ENCODE assay signal across 19 cellular contexts in the genomic region with DNA sequence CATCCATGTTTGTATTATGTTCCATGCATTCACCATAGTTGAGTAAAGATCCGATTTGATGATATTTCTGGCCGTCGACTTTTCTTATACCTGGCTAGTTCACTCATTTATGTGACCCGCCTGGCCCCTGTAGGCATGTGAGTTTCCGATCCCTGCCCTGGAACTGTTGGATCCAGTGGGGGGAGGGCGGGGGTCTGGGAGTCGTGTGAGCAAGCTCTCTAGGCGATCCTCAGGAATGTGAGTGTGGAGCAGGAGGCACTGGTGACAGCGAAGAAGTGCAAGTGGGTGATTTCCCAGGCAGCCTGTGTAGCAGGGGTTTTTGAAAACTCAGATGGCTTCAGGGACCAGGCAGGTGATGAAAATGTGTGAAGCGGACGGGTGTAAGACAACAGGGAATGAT.
"Had no signal": no experiment of that assay in that cellular context is flagged by ENCODE, and none has a peak within 500 bp of the region (broad histone marks: within the 10 kb centered on the region; RNA-seq: fewer than 3 reads in every experiment).

No MANE protein-coding gene starts in this region.

- H3K9me3 ChIP-seq: esophagus muscularis mucosa, heart right ventricle, left lung, tibial nerve, uterus had no signal

- H3K27me3 ChIP-seq: esophagus muscularis mucosa, heart right ventricle, left lung, tibial nerve, uterus had no signal

- DNase-seq: activated CD4-positive, alpha-beta T cell treated with anti-CD3 and anti-CD28 coated beads for 48 hours; activated CD4-positive, CD25-positive, alpha-beta regulatory T cell; activated CD8-positive, alpha-beta T cell treated with anti-CD3 and anti-CD28 coated beads for 36 hours; activated naive CD4-positive, alpha-beta T cell treated with anti-CD3 and anti-CD28 coated beads for 36 hours; activated T-cell treated with anti-CD3 and anti-CD28 coated beads, Interleukin-2, amount 50 U/mL, for 1 hour; cerebellar nuclear complex; cortex of kidney; effector CD4-positive, alpha-beta T cell; heart right ventricle; left lung; naive thymus-derived CD4-positive, alpha-beta T cell; retina; stimulated activated CD4-positive, alpha-beta T cell treated with anti-CD3 and anti-CD28 coated beads, Interleukin-12 subunit alpha, Interleukin-12 subunit beta, amount 100 ng/mL, for 4 hours; stimulated activated CD4-positive, alpha-beta T cell treated with anti-CD3 and anti-CD28 coated beads, Interleukin-1b, Interleukin-23, amount 100 ng/mL, for 48 hours; stimulated activated naive CD8-positive, alpha-beta T cell treated with anti-CD3 and anti-CD28 coated beads, Interleukin-15, Interleukin-2, amounts not matched to agents 100 U/mL and 50 U/mL, for 24 hours; substantia nigra; uterus had no signal

- H3K4me1 Mint-ChIP-seq: naive thymus-derived CD4-positive, alpha-beta T cell had no signal

- H3K4me3 Mint-ChIP-seq: activated CD8-positive, alpha-beta T cell treated with anti-CD3 and anti-CD28 coated beads for 36 hours; activated naive CD4-positive, alpha-beta T cell treated with anti-CD3 and anti-CD28 coated beads for 36 hours; naive thymus-derived CD4-positive, alpha-beta T cell had no signal

- H3K36me3 ChIP-seq: uterus had no signal

- H3K27ac Mint-ChIP-seq: activated CD8-positive, alpha-beta T cell treated with anti-CD3 and anti-CD28 coated beads for 36 hours; activated naive CD4-positive, alpha-beta T cell treated with anti-CD3 and anti-CD28 coated beads for 36 hours; naive thymus-derived CD4-positive, alpha-beta T cell had no signal

- H3K4me3 ChIP-seq: esophagus muscularis mucosa, heart right ventricle, left lung, tibial nerve, uterus had no signal

- H3K9me3 Mint-ChIP-seq: activated CD8-positive, alpha-beta T cell treated with anti-CD3 and anti-CD28 coated beads for 36 hours; activated naive CD4-positive, alpha-beta T cell treated with anti-CD3 and anti-CD28 coated beads for 36 hours; naive thymus-derived CD4-positive, alpha-beta T cell had no signal

- H3K27ac ChIP-seq: esophagus muscularis mucosa, heart right ventricle, left lung, tibial nerve, uterus had no signal

- H3K4me1 ChIP-seq: esophagus muscularis mucosa, left lung, tibial nerve, uterus had no signal

- H3K27me3 Mint-ChIP-seq: activated CD8-positive, alpha-beta T cell treated with anti-CD3 and anti-CD28 coated beads for 36 hours had no signal
